In the genomic region with DNA sequence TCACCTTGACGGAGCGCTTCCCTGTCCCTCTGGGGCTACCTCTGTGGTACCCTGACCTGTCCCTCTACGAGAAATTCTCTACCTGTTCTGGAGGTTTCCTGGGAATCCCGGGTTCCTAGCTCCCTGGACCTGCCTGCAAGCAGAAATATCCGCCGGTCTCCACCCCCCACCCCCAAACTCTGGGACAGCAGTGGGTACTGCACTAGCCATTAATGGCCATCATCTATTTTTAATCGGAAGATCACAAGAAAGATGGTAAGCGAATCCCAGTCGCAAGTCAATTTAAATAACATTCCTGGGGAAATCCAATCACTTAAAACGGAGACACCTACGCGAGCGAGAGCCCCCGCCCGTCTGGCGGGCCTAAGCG, we compare ENCODE assay signal across 8 cellular contexts. TPM values are rescaled to one million over a fixed set of nuclear protein-coding genes. Genes with fewer than 3 reads are reported as not detected.
DNase-seq lines count a peak whose midpoint lies in the region; ATAC-seq and TF ChIP-seq lines count a peak whose summit lies in the region.

No MANE protein-coding gene starts in this region.

- DNase-seq in AG04449 (ENCODE audit: low read depth, low spot score): no peak
- no peak for DNase-seq in HFFc6
- DNase-seq in chondrocyte (ENCODE audit: low spot score): no peak
- DNase-seq in naive thymus-derived CD8-positive, alpha-beta T cell: no peak
- no peak for DNase-seq in T-helper 9 cell
- DNase-seq in AG08396 (ENCODE audit: low spot score): no peak
- DNase-seq in NCI-H1694 (lab: John Stamatoyannopoulos, UW): no peak

- POLR2A ChIA-PET in AG04449 (lab: Yijun Ruan, JAX): no interaction called here
- POLR2A ChIA-PET in naive thymus-derived CD8-positive, alpha-beta T cell (lab: Charles Lee): no interaction called here

- H3K9me3 Mint-ChIP-seq in HFFc6: no peaks in the 10 kb centered on the region
- no peaks in the 10 kb centered on the region for H3K9me3 Mint-ChIP-seq in chondrocyte (ENCODE audit: low read depth)
- H3K9me3 Mint-ChIP-seq in naive thymus-derived CD8-positive, alpha-beta T cell: no peaks in the 10 kb centered on the region

- CTCF ChIA-PET in AG04449 (lab: Yijun Ruan, JAX): interaction anchor here (0.6 to 1.8 kb wide), 4 partner anchors 10 to 30 kb away, joined by 3 to 8 read pairs (median 4); no protein-coding TSS in a partner anchor

- H3K4me3 Mint-ChIP-seq in HFFc6: peak overlapping the region; percentile 77
- peak overlapping the region; percentile 70 for H3K4me3 Mint-ChIP-seq in chondrocyte (ENCODE audit: unreplicated experiment)
- peak overlapping the region; percentile 65 to 88 (median 80) for H3K4me3 Mint-ChIP-seq in naive thymus-derived CD8-positive, alpha-beta T cell

- H3K36me3 Mint-ChIP-seq in HFFc6 (ENCODE audit: low read depth): no peaks in the 10 kb centered on the region
- no peaks in the 10 kb centered on the region for H3K36me3 Mint-ChIP-seq in chondrocyte (ENCODE audit: low read depth)
- peaks cover 0 to 2% (median 2%) of the 10 kb centered on the region in 3 donors for H3K36me3 Mint-ChIP-seq in naive thymus-derived CD8-positive, alpha-beta T cell

- no peak for ATAC-seq in naive thymus-derived CD8-positive, alpha-beta T cell
- no peak for ATAC-seq in HG02678 (IDR thresholded peaks at IDR 0.05; ENCODE audit: unreplicated experiment)

- H3K27ac Mint-ChIP-seq in HFFc6 (no peak overlapping the region), chondrocyte (ENCODE audit: unreplicated experiment) (no peak overlapping the region)
- no peak overlapping the region for H3K27ac Mint-ChIP-seq in naive thymus-derived CD8-positive, alpha-beta T cell

- H3K4me1 Mint-ChIP-seq in HFFc6 (ENCODE audit: low read depth) (peaks cover 6% of the 10 kb centered on the region), chondrocyte (ENCODE audit: low read depth) (peaks cover 10% of the 10 kb centered on the region)
- H3K4me1 Mint-ChIP-seq in naive thymus-derived CD8-positive, alpha-beta T cell: peaks cover 8 to 22% (median 20%) of the 10 kb centered on the region in 4 donors

- peak overlapping the region; percentile 57 for H3K4me3 ChIP-seq in AG04449 (ENCODE audit: low read depth, low read length)

- H3K27me3 Mint-ChIP-seq in HFFc6 (ENCODE audit: insufficient read depth) (no peaks in the 10 kb centered on the region), chondrocyte (ENCODE audit: low read depth) (peaks cover 29% of the 10 kb centered on the region)
- H3K27me3 Mint-ChIP-seq in naive thymus-derived CD8-positive, alpha-beta T cell: peaks cover 35 to 56% (median 45%) of the 10 kb centered on the region in 5 donors

- no peak for TF ChIP-seq CTCF in AG04449 (IDR thresholded peaks at IDR 0.05; ENCODE audit: insufficient read depth, low read length, missing control alignments)
- TF ChIP-seq CTCF in HFFc6 (IDR thresholded peaks at IDR 0.05): no peak
- TF ChIP-seq CTCF in chondrocyte (IDR thresholded peaks at IDR 0.05): no peak

RNA-seq across cellular contexts. Expression of gene C3orf80, which starts 0.4 kb away (rescaled TPM):
- total RNA-seq in HFFc6 (2021; fragmentation: NEBNext Ultra II Directional; extraction: Animal tissue kit (Norgen Biotek cat#: 25700)): under 1 TPM; 0.26 to 0.95 (median 0.47) TPM
- 0.25 to 0.28 TPM in 2 of 3 replicates, not detected in the other for total RNA-seq in chondrocyte
- total RNA-seq in naive thymus-derived CD8-positive, alpha-beta T cell: not detected
- polyA plus RNA-seq in naive thymus-derived CD8-positive, alpha-beta T cell: not detected
